Comparison of ENCODE assay signal across 8 cellular contexts in the genomic region with DNA sequence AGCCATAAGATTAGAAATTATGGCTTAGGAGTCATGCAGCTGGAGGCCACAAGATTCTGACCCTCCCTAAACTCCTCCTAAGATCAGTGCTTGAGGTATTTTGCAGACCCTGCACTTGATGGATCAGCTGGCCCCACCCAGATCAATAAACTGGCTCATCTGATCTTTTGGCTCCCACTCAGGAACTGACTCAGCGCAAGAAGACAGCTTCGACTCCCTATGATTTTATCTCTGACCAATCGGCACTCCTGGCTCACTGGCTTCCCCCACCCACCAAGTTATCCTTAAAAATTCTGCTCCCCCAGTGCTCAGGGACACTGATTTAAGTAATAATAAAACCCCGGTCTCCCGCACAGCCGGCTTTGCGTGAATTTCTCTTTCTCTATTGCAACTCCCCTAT.
DNase-seq lines count a peak whose midpoint lies in the region; ATAC-seq and TF ChIP-seq lines count a peak whose summit lies in the region.
"Not testable (repeated sequence)": the region's sequence is repeated elsewhere in the genome, so short reads cannot be mapped to it uniquely, and the experiment has no call there.

No MANE protein-coding gene starts in this region.

- H3K9me3 Mint-ChIP-seq in Caco-2 (ENCODE audit: unreplicated experiment); HFFc6; MCF 10A (ENCODE audit: unreplicated experiment); type B pancreatic cell: not testable (repeated sequence)

- peaks cover 20% of the 10 kb centered on the region for H3K4me1 ChIP-seq in Caco-2
- H3K4me1 ChIP-seq in PC-3 (ENCODE audit: insufficient read depth, low read length): peaks cover 20% of the 10 kb centered on the region
- H3K4me1 ChIP-seq in SK-N-SH (ENCODE audit: control insufficient read depth in 1 of 2, insufficient read depth in 2 of 2, low read depth in 1 of 2, low read length in 1 of 2): not testable (repeated sequence)

- ATAC-seq in PC-3: not testable (repeated sequence)

- intact Hi-C loops in Caco-2 (cut with micrococcal nuclease; ENCODE audit: unreplicated experiment); PC-3 (cut with micrococcal nuclease); MCF 10A (cut with micrococcal nuclease): not testable (repeated sequence)

- H3K4me1 Mint-ChIP-seq in Caco-2 (ENCODE audit: low read depth, unreplicated experiment) (peaks cover 31% of the 10 kb centered on the region), HFFc6 (ENCODE audit: low read depth) (peaks cover 29% of the 10 kb centered on the region), MCF 10A (ENCODE audit: insufficient read depth, unreplicated experiment) (peaks cover 26% of the 10 kb centered on the region), type B pancreatic cell (ENCODE audit: unreplicated experiment) (peaks cover 19% of the 10 kb centered on the region)

- H3K4me2 ChIP-seq in PC-3 (ENCODE audit: low read length): peak overlapping the region; percentile 55; the same call in 1 of the 2 replicates
- 0 out of 2 replicates have a peak overlapping the region, but pooled peaks have one; percentile 7 for H3K4me2 ChIP-seq in SK-N-SH

- not testable (repeated sequence) for H3K27me3 ChIP-seq in Caco-2 (replicated peaks; ENCODE audit: control insufficient read depth, insufficient read depth, low read length); PC-3 (ENCODE audit: low read length); SK-N-SH (ENCODE audit: insufficient read depth)

- H3K9me3 ChIP-seq in Caco-2; PC-3 (ENCODE audit: low read length); SK-N-SH: not testable (repeated sequence)

- H3K36me3 Mint-ChIP-seq in Caco-2 (ENCODE audit: insufficient read depth, unreplicated experiment); HFFc6 (ENCODE audit: low read depth); MCF 10A (ENCODE audit: insufficient read depth, unreplicated experiment); type B pancreatic cell: not testable (repeated sequence)

- H3K27ac ChIP-seq in PC-3 (ENCODE audit: low read length): peak overlapping the region; percentile 83
- H3K27ac ChIP-seq in SK-N-SH (ENCODE audit: low read depth in 2 of 2, low read length in 1 of 2): not testable (repeated sequence)

- H4K20me1 ChIP-seq in PC-3 (ENCODE audit: low read length); SK-N-SH (ENCODE audit: insufficient read depth): not testable (repeated sequence)

- not testable (repeated sequence) for DNase-seq in Caco-2; HFFc6; SK-N-SH; MCF 10A (ENCODE audit: unreplicated experiment); type B pancreatic cell (ENCODE audit: extremely low spot score, unreplicated experiment)
- peak; percentile 24 for DNase-seq in EL
- peak; percentile 59 for DNase-seq in PC-3
- DNase-seq in iris pigment epithelial cell (ENCODE audit: low read depth): peak; percentile 25

- H3K27ac Mint-ChIP-seq in Caco-2 (ENCODE audit: unreplicated experiment): peak overlapping the region; percentile 15
- H3K27ac Mint-ChIP-seq in HFFc6: peak overlapping the region; percentile 90
- H3K27ac Mint-ChIP-seq in MCF 10A (ENCODE audit: low read depth, unreplicated experiment): peak overlapping the region; percentile 89
- peak overlapping the region; percentile 36 for H3K27ac Mint-ChIP-seq in type B pancreatic cell

- POLR2A ChIA-PET in Caco-2 (lab: Charles Lee); PC-3 (lab: Charles Lee; ENCODE audit: unreplicated experiment); SK-N-SH (lab: Yijun Ruan, JAX): not testable (repeated sequence)
- POLR2A ChIA-PET in MCF 10A (lab: Yijun Ruan, JAX): interaction anchor here (0.6 to 1.5 kb wide), 3 partner anchors 11 to 1418 kb away, joined by 3 to 6 read pairs (median 3); no protein-coding TSS in a partner anchor

- TF ChIP-seq RAD21 in SK-N-SH (IDR thresholded peaks at IDR 0.05; ENCODE audit: low read length): not testable (repeated sequence)

- not testable (repeated sequence) for TF ChIP-seq EP300 in SK-N-SH (IDR thresholded peaks at IDR 0.05; ENCODE audit: borderline replicate concordance in 1 of 2, low read depth in 1 of 2, low read length in 1 of 2)

- CTCF ChIA-PET in Caco-2 (lab: Charles Lee); PC-3 (lab: Charles Lee); SK-N-SH (lab: Yijun Ruan, JAX): not testable (repeated sequence)
- CTCF ChIA-PET in MCF 10A (lab: Yijun Ruan, JAX): interaction anchor here (0.6 to 1.2 kb wide), 2 partner anchors 12 to 594 kb away, joined by 3 to 4 read pairs; no protein-coding TSS in a partner anchor

- BruUV-seq in Caco-2 (replicated peaks; lab: Mats Ljungman, UMichigan); PC-3 (replicated peaks; lab: Mats Ljungman, UMichigan); MCF 10A (replicated peaks; lab: Mats Ljungman, UMichigan): not testable (repeated sequence)

- 68% methylated on average over 7 of the region's 7 CpGs for WGBS in SK-N-SH (ENCODE audit: low lambda C conversion rate)

- not testable (repeated sequence) for H3K4me3 ChIP-seq in Caco-2 (ENCODE audit: low read depth, low read length); PC-3 (ENCODE audit: low read length); SK-N-SH (ENCODE audit: low read depth in 2 of 2, low read length in 1 of 2)

- not testable (repeated sequence) for H3K79me2 ChIP-seq in PC-3 (ENCODE audit: low read length); SK-N-SH (ENCODE audit: insufficient read depth)

- not testable (repeated sequence) for H3K9me2 ChIP-seq in PC-3 (replicated peaks; ENCODE audit: low read length); SK-N-SH

- H3F3A ChIP-seq in PC-3 (ENCODE audit: low read length, unreplicated experiment); SK-N-SH (replicated peaks; ENCODE audit: insufficient read depth): not testable (repeated sequence)

- H3K27me3 Mint-ChIP-seq in Caco-2 (ENCODE audit: insufficient read depth, unreplicated experiment); HFFc6 (ENCODE audit: insufficient read depth); MCF 10A (ENCODE audit: insufficient read depth, unreplicated experiment); type B pancreatic cell: not testable (repeated sequence)

- not testable (repeated sequence) for TF ChIP-seq CTCF in Caco-2 (IDR thresholded peaks at IDR 0.05; ENCODE audit: insufficient read depth in 1 of 2, low read depth in 1 of 2, low read length in 1 of 2, severe bottlenecking in 1 of 2, unreplicated experiment in 1 of 2); HFFc6 (IDR thresholded peaks at IDR 0.05); PC-3 (conservative IDR thresholded peaks at IDR 0.05; ENCODE audit: low read depth, low read length); SK-N-SH (IDR thresholded peaks at IDR 0.05); MCF 10A (IDR thresholded peaks at IDR 0.05; ENCODE audit: unreplicated experiment); type B pancreatic cell (conservative IDR thresholded peaks at IDR 0.05)

- H3K9ac ChIP-seq in PC-3 (ENCODE audit: low read length); SK-N-SH: not testable (repeated sequence)

- not testable (repeated sequence) for H3K4me3 Mint-ChIP-seq in Caco-2 (ENCODE audit: unreplicated experiment); HFFc6; MCF 10A (ENCODE audit: unreplicated experiment); type B pancreatic cell

- not testable (repeated sequence) for H3K36me3 ChIP-seq in Caco-2 (ENCODE audit: control insufficient read depth, insufficient read depth, low read length); PC-3 (ENCODE audit: low read depth, low read length); SK-N-SH (replicated peaks in 1 of 2; ENCODE audit: control insufficient read depth in 1 of 2, insufficient read depth in 2 of 2, low read length in 1 of 2)

- H2AFZ ChIP-seq in PC-3 (ENCODE audit: low read length): not testable (repeated sequence)
- 0 out of 2 replicates have a peak overlapping the region, but pooled peaks have one; percentile 35 for H2AFZ ChIP-seq in SK-N-SH (ENCODE audit: low read depth)

TF ChIP-seq in SK-N-SH, 30 proteins besides CTCF, POLR2A, EP300 and RAD21:
- peak; percentile 8; the same call in 1 of the 2 replicates for TF ChIP-seq FOSL2 (IDR thresholded peaks at IDR 0.05; ENCODE audit: borderline replicate concordance, low read depth)

Comparison
In these comparisons a context has a peak if more than half of its experiments do, and no peak if none do; other contexts are left out.
1. H3K27ac Mint-ChIP-seq: peak in every context shown above with its lines; median percentile 90 in HFFc6; 89 in MCF 10A; 36 in type B pancreatic cell; 15 in Caco-2.